Comparison of ENCODE assay signal across 8 cellular contexts in the genomic region with DNA sequence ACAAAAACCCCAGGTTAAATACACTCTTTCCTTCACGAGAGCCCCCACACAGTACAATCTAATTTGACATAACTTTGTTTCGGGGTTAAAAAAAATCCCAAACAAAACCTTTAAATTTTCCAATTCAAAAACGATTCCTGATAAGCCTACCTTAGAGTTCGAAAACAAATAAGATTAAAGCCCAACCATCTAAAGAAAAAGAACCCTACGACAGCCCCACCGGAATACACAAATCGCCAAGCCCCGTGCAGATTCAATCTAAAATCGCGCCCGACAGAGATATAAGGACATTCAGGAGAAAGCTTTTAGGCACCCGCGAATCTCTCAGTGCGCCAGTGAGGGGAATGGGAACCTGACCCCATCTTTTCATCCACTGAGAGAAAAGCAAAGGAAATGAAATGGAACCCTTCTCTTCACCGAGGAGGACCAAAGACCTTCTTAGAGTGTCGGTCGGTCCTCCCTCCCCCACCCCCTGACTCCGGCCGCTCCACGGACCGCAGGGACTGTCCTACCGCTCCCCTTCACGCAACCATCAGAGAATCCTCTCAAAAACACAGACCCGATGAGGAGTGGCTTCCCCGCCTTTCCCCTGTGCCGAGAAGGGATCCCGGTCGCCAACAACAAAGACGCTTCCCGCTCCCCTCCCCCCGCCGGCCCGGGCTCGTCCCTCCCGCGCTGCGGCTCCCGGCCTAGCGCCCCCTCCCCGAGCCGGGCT. TPM values are rescaled to one million over a fixed set of nuclear protein-coding genes. Genes with fewer than 3 reads are reported as not detected.
A peak's percentile ranks its signal among the peaks of the same experiment; 100 is the strongest.
DNase-seq lines count a peak whose midpoint lies in the region; ATAC-seq and TF ChIP-seq lines count a peak whose summit lies in the region.

No MANE protein-coding gene starts in this region.

- H3K27me3 ChIP-seq in PC-3 (ENCODE audit: low read length) (no peaks in the 10 kb centered on the region), vagina (no peaks in the 10 kb centered on the region)

- H2AFZ ChIP-seq in PC-3 (ENCODE audit: low read length): no peak overlapping the region

- no peaks in the 10 kb centered on the region for H3K27me3 Mint-ChIP-seq in activated naive CD8-positive, alpha-beta T cell treated with anti-CD3 and anti-CD28 coated beads, Interleukin-2, amount 50 U/mL, for 24 hours

- H3K27ac ChIP-seq in PC-3 (ENCODE audit: low read length): peak overlapping the region; percentile 51
- H3K27ac ChIP-seq in vagina: peak overlapping the region; percentile 95

- H4K20me1 ChIP-seq in PC-3 (ENCODE audit: low read length): peaks cover 29% of the 10 kb centered on the region

- H3K4me1 ChIP-seq in PC-3 (ENCODE audit: insufficient read depth, low read length) (peaks cover 10% of the 10 kb centered on the region; the same call in 1 of the 2 replicates), vagina (peaks cover 48% of the 10 kb centered on the region)

- TF ChIP-seq CTCF in PC-3 (conservative IDR thresholded peaks at IDR 0.05; ENCODE audit: low read depth, low read length) (no peak), vagina (IDR thresholded peaks at IDR 0.05) (no peak)

- peak overlapping the region; percentile 81 for H3K9ac ChIP-seq in PC-3 (ENCODE audit: low read length)

- ATAC-seq in HG03064 (IDR thresholded peaks at IDR 0.05; ENCODE audit: low read depth, unreplicated experiment): peak; percentile 9
- peak; percentile 1; the same call in 1 of the 2 replicates for ATAC-seq in PC-3
- ATAC-seq in activated naive CD8-positive, alpha-beta T cell treated with anti-CD3 and anti-CD28 coated beads, Interleukin-2, amount 50 U/mL, for 24 hours: no peak
- ATAC-seq in Right ventricle myocardium superior (ENCODE audit: poor library complexity): peak; percentile 43

- H3K36me3 ChIP-seq in PC-3 (ENCODE audit: low read depth, low read length) (no peaks in the 10 kb centered on the region), vagina (no peaks in the 10 kb centered on the region)

- CTCF ChIA-PET in PC-3 (lab: Charles Lee): no interaction called here

- H3K4me3 ChIP-seq in PC-3 (ENCODE audit: low read length): peak overlapping the region; percentile 87
- H3K4me3 ChIP-seq in vagina: peak overlapping the region; percentile 61 to 85

- peak overlapping the region; percentile 76 for H3K27ac Mint-ChIP-seq in activated naive CD8-positive, alpha-beta T cell treated with anti-CD3 and anti-CD28 coated beads, Interleukin-2, amount 50 U/mL, for 24 hours

- H3K4me3 Mint-ChIP-seq in activated naive CD8-positive, alpha-beta T cell treated with anti-CD3 and anti-CD28 coated beads, Interleukin-2, amount 50 U/mL, for 24 hours: peak overlapping the region; percentile 99

- peaks cover 3% of the 10 kb centered on the region for H3K36me3 Mint-ChIP-seq in activated naive CD8-positive, alpha-beta T cell treated with anti-CD3 and anti-CD28 coated beads, Interleukin-2, amount 50 U/mL, for 24 hours (ENCODE audit: low read depth)

- no peaks in the 10 kb centered on the region for H3F3A ChIP-seq in PC-3 (ENCODE audit: low read length, unreplicated experiment)

- H3K79me2 ChIP-seq in PC-3 (ENCODE audit: low read length): peaks cover 91% of the 10 kb centered on the region

- no peak for TF ChIP-seq POLR2A in vagina (IDR thresholded peaks at IDR 0.05)

- POLR2A ChIA-PET in PC-3 (lab: Charles Lee; ENCODE audit: unreplicated experiment): interaction anchor here (0.7 to 1.4 kb wide), 2 partner anchors 18 to 429 kb away, joined by 3 to 13 read pairs; no protein-coding TSS in a partner anchor

- DNase-seq in NCI-H82 (lab: John Stamatoyannopoulos, UW) (peak; percentile 75), NCI-H82 treated with DMSO at 0.1 percent for 48 hours (lab: John Stamatoyannopoulos, UW; ENCODE audit: unreplicated experiment) (no peak), PC-3 (peak; percentile 16), Right ventricle myocardium superior (peak; percentile 71), occipital lobe (lab: John Stamatoyannopoulos, UW) (peak; percentile 33), vagina (ENCODE audit: extremely low spot score in 2 of 2) (no peak)
- peak; percentile 58 for DNase-seq in activated naive CD8-positive, alpha-beta T cell treated with anti-CD3 and anti-CD28 coated beads, Interleukin-2, amount 50 U/mL, for 24 hours

- H3K4me1 Mint-ChIP-seq in activated naive CD8-positive, alpha-beta T cell treated with anti-CD3 and anti-CD28 coated beads, Interleukin-2, amount 50 U/mL, for 24 hours: peaks cover 58% of the 10 kb centered on the region

- peak overlapping the region; percentile 79 for H3K4me2 ChIP-seq in PC-3 (ENCODE audit: low read length)

- H3K9me3 ChIP-seq in PC-3 (ENCODE audit: low read length) (no peaks in the 10 kb centered on the region), vagina (no peaks in the 10 kb centered on the region)

- H3K9me3 Mint-ChIP-seq in activated naive CD8-positive, alpha-beta T cell treated with anti-CD3 and anti-CD28 coated beads, Interleukin-2, amount 50 U/mL, for 24 hours: no peaks in the 10 kb centered on the region

- H3K9me2 ChIP-seq in PC-3 (replicated peaks; ENCODE audit: low read length): no peaks in the 10 kb centered on the region

- intact Hi-C loops in PC-3 (cut with micrococcal nuclease) (loop anchor here (2.0 to 10.0 kb wide), 3 partner anchors 89 to 141 kb away; a partner anchor contains a TSS), Right ventricle myocardium superior (cut with DNase I) (loop anchor here (10.0 kb wide), 1 partner anchor 95 kb away; no protein-coding TSS in a partner anchor), vagina (cut with DNase I) (no loop called here)

- TSS peak; percentile 50 for BruUV-seq in PC-3 (replicated peaks; lab: Mats Ljungman, UMichigan)

RNA-seq across cellular contexts. Expression of a gene that starts 0.9 kb away (rescaled TPM):
- total RNA-seq in PC-3 (2014; rRNA removed) (10.0 and 11.6 TPM in 2 replicates), Right ventricle myocardium superior (10.8 TPM), occipital lobe (105 TPM), vagina (12.0 TPM)

RNA-seq across cellular contexts. Expression of a gene that starts 1.4 kb away (rescaled TPM):
- total RNA-seq in PC-3 (2014; rRNA removed): 7.9 and 13.4 TPM in 2 replicates
- 7.1 TPM for total RNA-seq in Right ventricle myocardium superior
- 14.2 TPM for total RNA-seq in occipital lobe
- 5.4 TPM for total RNA-seq in vagina

Comparison
In these comparisons a context has a peak if more than half of its experiments do, and no peak if none do; other contexts are left out.
1. DNase-seq: peak in NCI-H82 (single experiment), PC-3 (single experiment), activated naive CD8-positive, alpha-beta T cell treated with anti-CD3 and anti-CD28 coated beads, Interleukin-2, amount 50 U/mL, for 24 hours (single experiment), Right ventricle myocardium superior (single experiment) and occipital lobe (single experiment); none in NCI-H82 treated with DMSO at 0.1 percent for 48 hours (single experiment) and vagina (0 of 2).